7 cellular contexts compared by ENCODE assay signal in the genomic region with DNA sequence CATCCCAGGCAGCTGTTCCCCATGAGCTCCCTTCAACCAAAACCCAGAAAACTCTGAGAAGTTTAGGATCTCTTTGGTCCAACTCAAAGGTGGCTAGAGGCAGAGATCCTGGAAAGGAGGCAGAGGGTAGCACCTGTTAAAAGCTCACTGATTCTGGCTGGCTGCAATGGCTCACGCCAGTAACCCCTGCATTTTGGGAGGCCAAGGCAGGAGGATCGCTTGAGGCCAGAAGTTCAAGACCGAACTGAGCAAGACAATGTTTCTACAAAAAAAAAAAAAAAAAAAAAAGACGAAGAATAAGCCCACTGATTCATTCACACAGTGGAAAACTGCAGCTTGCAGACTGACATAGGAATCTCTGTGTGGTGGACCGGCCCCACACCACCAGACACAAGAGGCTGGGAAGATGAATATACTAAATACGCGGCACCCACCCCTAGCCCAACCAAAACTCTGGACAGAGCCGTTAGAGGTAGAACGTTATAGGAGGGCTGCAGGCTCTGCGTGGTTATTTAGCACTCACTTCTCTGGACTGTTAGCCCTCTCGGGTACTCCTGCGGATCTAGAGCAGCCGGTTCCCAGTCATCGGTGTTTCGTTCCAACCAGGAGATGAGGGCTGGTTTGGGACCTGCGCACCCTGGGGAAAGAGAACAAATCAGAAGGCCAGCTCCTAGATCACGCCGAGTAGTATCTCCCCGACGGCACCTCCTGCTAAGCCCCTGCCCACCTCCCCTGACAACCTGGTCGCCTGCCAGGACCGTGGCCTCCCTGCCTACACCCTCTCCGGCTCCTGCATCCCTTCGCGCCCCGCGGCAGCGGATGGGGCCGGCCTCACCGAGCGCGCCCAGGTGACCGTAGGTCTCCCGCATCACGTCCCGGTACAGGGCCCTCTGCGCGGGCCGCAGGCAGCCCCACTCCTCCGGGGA. TPM values are rescaled to one million over a fixed set of nuclear protein-coding genes. Genes with fewer than 3 reads are reported as not detected.
DNase-seq lines count a peak whose midpoint lies in the region; ATAC-seq and TF ChIP-seq lines count a peak whose summit lies in the region.

No MANE protein-coding gene starts in this region.

- no peak for TF ChIP-seq POLR2A in upper lobe of left lung (IDR thresholded peaks at IDR 0.05)

- peak; percentile 69 for DNase-seq in GM13976 (ENCODE audit: low spot score)
- no peak for DNase-seq in HFFc6
- peak; percentile 24 for DNase-seq in NCI-H2107 (lab: John Stamatoyannopoulos, UW)
- DNase-seq in activated T-cell treated with anti-CD3 and anti-CD28 coated beads, Interleukin-2, amount 50 U/mL, for 72 hours, result peak; percentile 53 to 68
- DNase-seq in fibroblast of the aortic adventitia (ENCODE audit: low read depth), result peak; percentile 35
- peak; percentile 68 for DNase-seq in natural killer cell treated with Interleukin-12 subunit alpha and Interleukin-12 subunit beta and Interleukin-15 and Interleukin-18, amount 100 ng/mL, for 72 hours (ENCODE audit: low spot score)
- peak in 1 of 2 donors; percentile 50 for DNase-seq in upper lobe of left lung

- in situ Hi-C loops in GM13976 (cut with MboI; ENCODE audit: low sequenced_read_pairs, unreplicated experiment), result loop anchor here (25.0 kb wide), 2 partner anchors 172 to 497 kb away; a partner anchor contains a TSS

- peaks cover 12% of the 10 kb centered on the region for H3K4me1 Mint-ChIP-seq in HFFc6 (ENCODE audit: low read depth)
- peaks cover 22% of the 10 kb centered on the region for H3K4me1 Mint-ChIP-seq in activated T-cell treated with anti-CD3 and anti-CD28 coated beads, Interleukin-2, amount 50 U/mL, for 72 hours (ENCODE audit: low read depth)
- peaks cover 7 to 11% of the 10 kb centered on the region in 2 donors for H3K4me1 Mint-ChIP-seq in natural killer cell treated with Interleukin-12 subunit alpha and Interleukin-12 subunit beta and Interleukin-15 and Interleukin-18, amount 100 ng/mL, for 72 hours (ENCODE audit: low read depth in 2 of 2)

- H3K9me3 ChIP-seq in upper lobe of left lung, result no peaks in the 10 kb centered on the region

- H3K27ac Mint-ChIP-seq in HFFc6, result peak overlapping the region; percentile 97
- H3K27ac Mint-ChIP-seq in activated T-cell treated with anti-CD3 and anti-CD28 coated beads, Interleukin-2, amount 50 U/mL, for 72 hours, result peak overlapping the region; percentile 96
- peak overlapping the region; percentile 93 to 94 for H3K27ac Mint-ChIP-seq in natural killer cell treated with Interleukin-12 subunit alpha and Interleukin-12 subunit beta and Interleukin-15 and Interleukin-18, amount 100 ng/mL, for 72 hours

- H3K27ac ChIP-seq in upper lobe of left lung, result peak overlapping the region; percentile 91 to 98 (median 96)

- H3K4me3 ChIP-seq in fibroblast of the aortic adventitia (ENCODE audit: low read depth, low read length) (peak overlapping the region; percentile 89), upper lobe of left lung (peak overlapping the region; percentile 47 to 90 (median 72))

- peaks cover 2 to 27% (median 12%) of the 10 kb centered on the region in 4 donors for H3K36me3 ChIP-seq in upper lobe of left lung

- H3K4me3 Mint-ChIP-seq in HFFc6, result peak overlapping the region; percentile 88
- peak overlapping the region; percentile 83 to 85 for H3K4me3 Mint-ChIP-seq in activated T-cell treated with anti-CD3 and anti-CD28 coated beads, Interleukin-2, amount 50 U/mL, for 72 hours
- H3K4me3 Mint-ChIP-seq in natural killer cell treated with Interleukin-12 subunit alpha and Interleukin-12 subunit beta and Interleukin-15 and Interleukin-18, amount 100 ng/mL, for 72 hours, result peak overlapping the region; percentile 98

- no peaks in the 10 kb centered on the region for H3K27me3 ChIP-seq in upper lobe of left lung

- WGBS in upper lobe of left lung, 2 donors, result 22 to 26% methylated on average over 20 to 23 of the region's 40 CpGs

- peaks cover 16% of the 10 kb centered on the region for H3K36me3 Mint-ChIP-seq in HFFc6 (ENCODE audit: low read depth)
- H3K36me3 Mint-ChIP-seq in activated T-cell treated with anti-CD3 and anti-CD28 coated beads, Interleukin-2, amount 50 U/mL, for 72 hours (ENCODE audit: insufficient read depth in 2 of 2), result peaks cover 0 to 19% of the 10 kb centered on the region in 2 donors
- H3K36me3 Mint-ChIP-seq in natural killer cell treated with Interleukin-12 subunit alpha and Interleukin-12 subunit beta and Interleukin-15 and Interleukin-18, amount 100 ng/mL, for 72 hours, result peaks cover 9% of the 10 kb centered on the region

- no peaks in the 10 kb centered on the region for H3K9me3 Mint-ChIP-seq in HFFc6
- H3K9me3 Mint-ChIP-seq in activated T-cell treated with anti-CD3 and anti-CD28 coated beads, Interleukin-2, amount 50 U/mL, for 72 hours, result no peaks in the 10 kb centered on the region
- no peaks in the 10 kb centered on the region for H3K9me3 Mint-ChIP-seq in natural killer cell treated with Interleukin-12 subunit alpha and Interleukin-12 subunit beta and Interleukin-15 and Interleukin-18, amount 100 ng/mL, for 72 hours

- no peak for TF ChIP-seq EP300 in upper lobe of left lung (IDR thresholded peaks at IDR 0.05)

- no peak for TF ChIP-seq CTCF in GM13976 (IDR thresholded peaks at IDR 0.05; ENCODE audit: borderline replicate concordance, control extremely low read depth, extremely low read depth, insufficient read depth, missing control alignments)
- no peak for TF ChIP-seq CTCF in HFFc6 (IDR thresholded peaks at IDR 0.05)
- TF ChIP-seq CTCF in fibroblast of the aortic adventitia (IDR thresholded peaks at IDR 0.05; ENCODE audit: insufficient read depth, low read length), result no peak
- peak in 2 of 6 experiments; percentile 2 to 19 for TF ChIP-seq CTCF in upper lobe of left lung (IDR thresholded peaks at IDR 0.05)

- H3K27me3 Mint-ChIP-seq in HFFc6 (ENCODE audit: insufficient read depth), result peaks cover 4% of the 10 kb centered on the region; the same call in 1 of the 2 replicates
- no peaks in the 10 kb centered on the region for H3K27me3 Mint-ChIP-seq in activated T-cell treated with anti-CD3 and anti-CD28 coated beads, Interleukin-2, amount 50 U/mL, for 72 hours (ENCODE audit: low read depth)
- no peaks in the 10 kb centered on the region for H3K27me3 Mint-ChIP-seq in natural killer cell treated with Interleukin-12 subunit alpha and Interleukin-12 subunit beta and Interleukin-15 and Interleukin-18, amount 100 ng/mL, for 72 hours

- peak; percentile 54 to 66 for ATAC-seq in activated T-cell treated with anti-CD3 and anti-CD28 coated beads, Interleukin-2, amount 50 U/mL, for 72 hours (replicated peaks in 1 of 2)
- peak; percentile 61 to 72 for ATAC-seq in natural killer cell treated with Interleukin-12 subunit alpha and Interleukin-12 subunit beta and Interleukin-15 and Interleukin-18, amount 100 ng/mL, for 72 hours
- peak; percentile 75 to 77 for ATAC-seq in upper lobe of left lung (ENCODE audit: low FRiP score in 2 of 2)

- peaks cover 12 to 16% (median 15%) of the 10 kb centered on the region in 4 donors for H3K4me1 ChIP-seq in upper lobe of left lung

RNA-seq across cellular contexts. Expression of a gene that starts 0.9 kb away (rescaled TPM):
- total RNA-seq in HFFc6 (2021; fragmentation: NEBNext Ultra II Directional; extraction: Animal tissue kit (Norgen Biotek cat#: 25700)), result 1 to 10 TPM; 6.9 to 8.7 (median 7.5) TPM
- 10 to 100 TPM; 12.8 to 17.7 TPM for total RNA-seq in activated T-cell treated with anti-CD3 and anti-CD28 coated beads, Interleukin-2, amount 50 U/mL, for 72 hours
- total RNA-seq in fibroblast of the aortic adventitia (ENCODE audit: low replicate concordance) (7.0 and 8.1 TPM in 2 replicates), upper lobe of left lung (10 to 100 TPM in 2 of 6 donors, 1 to 10 TPM in 4; 3.1 to 10.9 (median 8.9) TPM)
- total RNA-seq in natural killer cell treated with Interleukin-12 subunit alpha and Interleukin-12 subunit beta and Interleukin-15 and Interleukin-18, amount 100 ng/mL, for 72 hours, result 10 to 100 TPM in 1 of 2 donors, 1 to 10 TPM in 1; 9.4 to 14.3 TPM

RNA-seq across cellular contexts. Expression of a gene that starts 23.8 kb away (rescaled TPM):
- total RNA-seq in HFFc6 (2021; fragmentation: NEBNext Ultra II Directional; extraction: Animal tissue kit (Norgen Biotek cat#: 25700)), result 10 to 100 TPM in 3 of 6 experiments, 1 to 10 TPM in 3; 7.3 to 12.2 (median 10.1) TPM
- total RNA-seq in activated T-cell treated with anti-CD3 and anti-CD28 coated beads, Interleukin-2, amount 50 U/mL, for 72 hours, result 10 to 100 TPM; 10.9 to 12.6 TPM
- total RNA-seq in fibroblast of the aortic adventitia (ENCODE audit: low replicate concordance), result 8.1 and 8.3 TPM in 2 replicates
- 10 to 100 TPM; 13.3 to 20.0 TPM for total RNA-seq in natural killer cell treated with Interleukin-12 subunit alpha and Interleukin-12 subunit beta and Interleukin-15 and Interleukin-18, amount 100 ng/mL, for 72 hours
- 10 to 100 TPM in 4 of 6 donors, 1 to 10 TPM in 2; 7.3 to 52.4 (median 15.3) TPM for total RNA-seq in upper lobe of left lung

RNA-seq across cellular contexts. Expression of a gene that starts 37.8 kb away (rescaled TPM):
- total RNA-seq in HFFc6 (2021; fragmentation: NEBNext Ultra II Directional; extraction: Animal tissue kit (Norgen Biotek cat#: 25700)), result 10 to 100 TPM in 1 of 6 experiments, 1 to 10 TPM in 5; 5.9 to 10.4 (median 7.6) TPM
- total RNA-seq in activated T-cell treated with anti-CD3 and anti-CD28 coated beads, Interleukin-2, amount 50 U/mL, for 72 hours, result 10 to 100 TPM; 14.5 TPM
- total RNA-seq in fibroblast of the aortic adventitia (ENCODE audit: low replicate concordance) (6.7 and 57.4 TPM in 2 replicates), upper lobe of left lung (10 to 100 TPM; 15.0 to 34.6 (median 18.8) TPM)
- total RNA-seq in natural killer cell treated with Interleukin-12 subunit alpha and Interleukin-12 subunit beta and Interleukin-15 and Interleukin-18, amount 100 ng/mL, for 72 hours, result 1 to 10 TPM; 8.3 to 8.9 TPM

RNA-seq across cellular contexts. Expression of a gene that starts 41.5 kb away (rescaled TPM):
- total RNA-seq in HFFc6 (2021; fragmentation: NEBNext Ultra II Directional; extraction: Animal tissue kit (Norgen Biotek cat#: 25700)), result 10 to 100 TPM; 26.8 to 34.6 (median 29.8) TPM
- total RNA-seq in activated T-cell treated with anti-CD3 and anti-CD28 coated beads, Interleukin-2, amount 50 U/mL, for 72 hours, result 100 to 1,000 TPM; 108 to 124 TPM
- total RNA-seq in fibroblast of the aortic adventitia (ENCODE audit: low replicate concordance) (8.8 and 14.5 TPM in 2 replicates), upper lobe of left lung (100 to 1,000 TPM in 1 of 6 donors, 10 to 100 TPM in 5; 34.5 to 160 (median 54.9) TPM)
- 100 to 1,000 TPM; 128 to 197 TPM for total RNA-seq in natural killer cell treated with Interleukin-12 subunit alpha and Interleukin-12 subunit beta and Interleukin-15 and Interleukin-18, amount 100 ng/mL, for 72 hours

RNA-seq across cellular contexts. Expression of a gene that starts 49.0 kb away (rescaled TPM):
- 10 to 100 TPM; 54.1 to 72.1 (median 64.5) TPM for total RNA-seq in HFFc6 (2021; fragmentation: NEBNext Ultra II Directional; extraction: Animal tissue kit (Norgen Biotek cat#: 25700))
- total RNA-seq in activated T-cell treated with anti-CD3 and anti-CD28 coated beads, Interleukin-2, amount 50 U/mL, for 72 hours, result 100 to 1,000 TPM; 170 to 185 TPM
- total RNA-seq in fibroblast of the aortic adventitia (ENCODE audit: low replicate concordance) (18.3 and 28.4 TPM in 2 replicates), upper lobe of left lung (100 to 1,000 TPM in 1 of 6 donors, 10 to 100 TPM in 5; 38.0 to 150 (median 70.4) TPM)
- total RNA-seq in natural killer cell treated with Interleukin-12 subunit alpha and Interleukin-12 subunit beta and Interleukin-15 and Interleukin-18, amount 100 ng/mL, for 72 hours, result 100 to 1,000 TPM; 140 to 147 TPM
